In the genomic region with DNA sequence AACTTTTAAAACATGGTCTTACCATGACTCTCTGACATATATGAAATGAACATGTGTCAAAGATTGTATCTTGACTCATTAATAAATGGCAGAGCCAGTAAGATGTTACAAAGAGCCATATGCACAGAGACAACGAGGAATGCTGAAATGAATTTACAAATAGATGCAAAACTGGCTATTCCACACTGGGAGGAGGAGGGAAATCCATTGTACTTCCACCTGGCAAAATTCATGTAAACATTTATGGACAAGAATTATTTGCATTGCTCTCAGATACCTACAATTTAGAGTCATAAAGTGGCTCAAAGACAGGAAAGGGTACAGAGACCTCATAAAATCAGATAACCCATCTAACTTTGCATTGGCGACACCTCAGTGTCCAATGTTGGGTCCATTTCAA, we compare ENCODE assay signal across 20 cellular contexts. TPM values are rescaled to one million over a fixed set of nuclear protein-coding genes. Genes with fewer than 3 reads are reported as not detected.
A peak's percentile ranks its signal among the peaks of the same experiment; 100 is the strongest.
DNase-seq lines count a peak whose midpoint lies in the region; ATAC-seq, FAIRE-seq and TF ChIP-seq lines count a peak whose summit lies in the region.
"Had no signal": no experiment of that assay in that cellular context is flagged by ENCODE, and none has a peak within 500 bp of the region (broad histone marks: within the 10 kb centered on the region; RNA-seq: fewer than 3 reads in every experiment).

No MANE protein-coding gene starts in this region.

- H3K4me3 ChIP-seq in A549 (no peak overlapping the region), LNCaP clone FGC (ENCODE audit: low read depth, low read length) (no peak overlapping the region)

- H3K4me1 Mint-ChIP-seq in type B pancreatic cell (ENCODE audit: unreplicated experiment) = no peaks in the 10 kb centered on the region

- H3K27ac ChIP-seq in A549 = no peak overlapping the region

- H3K27me3 Mint-ChIP-seq in type B pancreatic cell = peaks cover 24% of the 10 kb centered on the region

- no peak overlapping the region for H3K27ac Mint-ChIP-seq in type B pancreatic cell
- H3K27ac Mint-ChIP-seq: CD8-positive, alpha-beta memory T cell; H9 had no signal

- POLR2A ChIA-PET in A549 (lab: Yijun Ruan, JAX) = no interaction called here

- TF ChIP-seq CTCF in A549 (IDR thresholded peaks at IDR 0.05) (no peak), LNCaP clone FGC (IDR thresholded peaks at IDR 0.05; ENCODE audit: control insufficient read depth, extremely low read depth, insufficient read depth) (no peak), type B pancreatic cell (conservative IDR thresholded peaks at IDR 0.05) (no peak)

- TF ChIP-seq POLR2A in A549 (IDR thresholded peaks at IDR 0.05; ENCODE audit: low read length) = no peak

- peak; percentile 23 for FAIRE-seq in A549 (lab: Jason Lieb, UNC)
- FAIRE-seq: D721Med, H1, HepG2 had no signal

- ATAC-seq in A549 (no peak), GM19452 (IDR thresholded peaks at IDR 0.05; ENCODE audit: unreplicated experiment) (no peak)
- ATAC-seq: HepG2 had no signal

- WGBS in A549 (ENCODE audit: missing lambda C conversion rate) = 38% methylated on average over 2 of the region's 2 CpGs

- H3K4me3 Mint-ChIP-seq in type B pancreatic cell = peak overlapping the region; percentile 27

- peaks cover 10% of the 10 kb centered on the region for H3K9me3 Mint-ChIP-seq in type B pancreatic cell
- H3K9me3 Mint-ChIP-seq: H9 had no signal

- CTCF ChIA-PET in A549 (lab: Yijun Ruan, JAX) = interaction anchor here (2.0 to 3.3 kb wide), 2 partner anchors 46 to 144 kb away, joined by 6 to 14 read pairs; no protein-coding TSS in a partner anchor

- DNase-seq in A549 (ENCODE audit: low read depth in 1 of 2, low spot score in 1 of 2) = no peak
- DNase-seq in LNCaP clone FGC (ENCODE audit: low read depth) = peak; percentile 88
- peak; percentile 65 for DNase-seq in NCI-H748 (lab: John Stamatoyannopoulos, UW; ENCODE audit: unreplicated experiment)
- DNase-seq in type B pancreatic cell (ENCODE audit: extremely low spot score, unreplicated experiment) = no peak
- DNase-seq in AG08395 (ENCODE audit: low spot score) = no peak
- DNase-seq: ACHN; AML-193; Caco-2; CD8-positive, alpha-beta memory T cell; DMS79 treated with DMSO at 0.1 percent for 48 hours; GF-D8; KBM-7 had no signal

- no peaks in the 10 kb centered on the region for H3K36me3 Mint-ChIP-seq in type B pancreatic cell

- H3K9me3 ChIP-seq in A549 = no peaks in the 10 kb centered on the region; the same call in 2 of the 3 replicates
- H3K9me3 ChIP-seq: Caco-2 had no signal

- no peak overlapping the region for H3K4me2 ChIP-seq in A549

- no peak for TF ChIP-seq EP300 in A549 (IDR thresholded peaks at IDR 0.05)

- peaks cover 4% of the 10 kb centered on the region; the same call in 1 of the 3 replicates for H3K4me1 ChIP-seq in A549
- H3K4me1 ChIP-seq: Caco-2 had no signal

- no peak for TF ChIP-seq RAD21 in A549 (conservative IDR thresholded peaks at IDR 0.05 in 1 of 2, IDR thresholded peaks at IDR 0.05 in 1 of 2)

TF ChIP-seq in A549, 52 proteins besides CTCF, POLR2A, EP300 and RAD21:
- TF ChIP-seq SMC3 (IDR thresholded peaks at IDR 0.05) = no peak
- TF ChIP-seq HOXB13 (CRISPR knock-in tag; IDR thresholded peaks at IDR 0.05; ENCODE audit: low read depth) = no peak
- no peak for TF ChIP-seq MAX (IDR thresholded peaks at IDR 0.05)
- TF ChIP-seq PBX3 (IDR thresholded peaks at IDR 0.05) = no peak
- no peak for TF ChIP-seq CHD4 (IDR thresholded peaks at IDR 0.05; ENCODE audit: borderline replicate concordance)
- no peak for TF ChIP-seq CBX8 (IDR thresholded peaks at IDR 0.05)
- TF ChIP-seq RNF2 (IDR thresholded peaks at IDR 0.05; ENCODE audit: borderline replicate concordance, low read depth) = no peak
- TF ChIP-seq MYC (IDR thresholded peaks at IDR 0.05; ENCODE audit: borderline replicate concordance, low read length) = no peak

RNA-seq across cellular contexts. Expression of gene KLK13, which starts 1.9 kb away (rescaled TPM):
- polyA plus RNA-seq in A549 (2011; rRNA removed) (not detected in 2 replicates), A549 (2017; fragmentation: RNase III; extraction: RNeasy Plus Mini Kit Qiagen cat#74134 plus additional on column Dnase treatment) (0.09 TPM in 1 of 3 replicates, not detected in the others)
- polyA plus RNA-seq in A549 (2012; cell fraction: cytosol; rRNA removed) = 0.07 TPM in 1 of 2 replicates, not detected in the other
- polyA plus RNA-seq in A549 (2012; cell fraction: nucleus; rRNA removed) = not detected in 2 replicates
- not detected in 2 replicates for polyA minus RNA-seq in A549 (2011; rRNA and poly(A)+ RNA removed)
- total RNA-seq in type B pancreatic cell (ENCODE audit: low replicate concordance) = 1.5 and 4.7 TPM in 2 replicates
- total RNA-seq: A172; Caco-2; CD8-positive, alpha-beta memory T cell; HepG2 had no signal
- polyA plus RNA-seq: BJ; CD8-positive, alpha-beta memory T cell; IgD-negative memory B cell had no signal

RNA-seq across cellular contexts. Expression of gene KLK14, which starts 15.9 kb away (rescaled TPM):
- polyA plus RNA-seq in A549 (2011; rRNA removed) = 0.14 and 0.22 TPM in 2 replicates
- polyA plus RNA-seq in A549 (2012; cell fraction: cytosol; rRNA removed) = 0.19 and 0.23 TPM in 2 replicates
- 1.1 and 2.8 TPM in 2 replicates for polyA plus RNA-seq in A549 (2012; cell fraction: nucleus; rRNA removed)
- polyA plus RNA-seq in A549 (2017; fragmentation: RNase III; extraction: RNeasy Plus Mini Kit Qiagen cat#74134 plus additional on column Dnase treatment) = 0.22 to 0.44 TPM in 2 of 3 replicates, not detected in the other
- polyA minus RNA-seq in A549 (2011; rRNA and poly(A)+ RNA removed) = not detected in 2 replicates
- 0.29 and 0.43 TPM in 2 replicates for total RNA-seq in type B pancreatic cell (ENCODE audit: low replicate concordance)
- total RNA-seq: A172, Caco-2, HepG2 had no signal
- polyA plus RNA-seq: CD8-positive, alpha-beta memory T cell; HepG2; IgD-negative memory B cell had no signal

RNA-seq across cellular contexts. Expression of gene KLK12, which starts 32.0 kb away (rescaled TPM):
- polyA plus RNA-seq in A549 (2011; rRNA removed) (not detected in 2 replicates), A549 (2017; fragmentation: RNase III; extraction: RNeasy Plus Mini Kit Qiagen cat#74134 plus additional on column Dnase treatment) (not detected in 3 replicates)
- not detected in 2 replicates for polyA plus RNA-seq in A549 (2012; cell fraction: cytosol; rRNA removed)
- not detected in 2 replicates for polyA plus RNA-seq in A549 (2012; cell fraction: nucleus; rRNA removed)
- polyA minus RNA-seq in A549 (2011; rRNA and poly(A)+ RNA removed) = not detected in 2 replicates
- 0.83 and 1.6 TPM in 2 replicates for total RNA-seq in type B pancreatic cell (ENCODE audit: low replicate concordance)
- total RNA-seq: A172; Caco-2; CD8-positive, alpha-beta memory T cell; H1; H9; HepG2 had no signal
- polyA plus RNA-seq: BJ; CD8-positive, alpha-beta memory T cell; HepG2; IgD-negative memory B cell had no signal

RNA-seq across cellular contexts. Expression of gene KLK11, which starts 40.4 kb away (rescaled TPM):
- not detected in 2 replicates for polyA plus RNA-seq in A549 (2011; rRNA removed)
- not detected in 2 replicates for polyA plus RNA-seq in A549 (2012; cell fraction: cytosol; rRNA removed)
- polyA plus RNA-seq in A549 (2012; cell fraction: nucleus; rRNA removed) = not detected in 2 replicates
- polyA plus RNA-seq in A549 (2017; fragmentation: RNase III; extraction: RNeasy Plus Mini Kit Qiagen cat#74134 plus additional on column Dnase treatment) = not detected in 3 replicates
- polyA minus RNA-seq in A549 (2011; rRNA and poly(A)+ RNA removed) = not detected in 2 replicates
- 1.3 and 1.4 TPM in 2 replicates for total RNA-seq in type B pancreatic cell (ENCODE audit: low replicate concordance)
- total RNA-seq: A172; Caco-2; CD8-positive, alpha-beta memory T cell; H1; H9; HepG2 had no signal
- polyA plus RNA-seq: BJ; CD8-positive, alpha-beta memory T cell; HepG2; IgD-negative memory B cell had no signal

RNA-seq across cellular contexts. Expression of gene CTU1, which starts 41.4 kb away (rescaled TPM):
- polyA plus RNA-seq in A549 (2011; rRNA removed) (4.1 and 4.5 TPM in 2 replicates), A549 (2017; fragmentation: RNase III; extraction: RNeasy Plus Mini Kit Qiagen cat#74134 plus additional on column Dnase treatment) (7.0 to 7.4 TPM (median 7.3 TPM) in 3 replicates)
- 12.7 and 18.3 TPM in 2 replicates for polyA plus RNA-seq in A549 (2012; cell fraction: cytosol; rRNA removed)
- 23.6 and 38.1 TPM in 2 replicates for polyA plus RNA-seq in A549 (2012; cell fraction: nucleus; rRNA removed)
- 6.0 and 6.5 TPM in 2 replicates for polyA minus RNA-seq in A549 (2011; rRNA and poly(A)+ RNA removed)
- 8.4 and 9.3 TPM in 2 replicates for total RNA-seq in type B pancreatic cell (ENCODE audit: low replicate concordance)

Comparison
In these comparisons a context has a peak if more than half of its experiments do, and no peak if none do; other contexts are left out.
1. DNase-seq: peak in LNCaP clone FGC (single experiment) and NCI-H748 (single experiment); none in A549 (0 of 2), type B pancreatic cell (single experiment) and AG08395 (single experiment).